23 cellular contexts compared by ENCODE assay signal in the genomic region with DNA sequence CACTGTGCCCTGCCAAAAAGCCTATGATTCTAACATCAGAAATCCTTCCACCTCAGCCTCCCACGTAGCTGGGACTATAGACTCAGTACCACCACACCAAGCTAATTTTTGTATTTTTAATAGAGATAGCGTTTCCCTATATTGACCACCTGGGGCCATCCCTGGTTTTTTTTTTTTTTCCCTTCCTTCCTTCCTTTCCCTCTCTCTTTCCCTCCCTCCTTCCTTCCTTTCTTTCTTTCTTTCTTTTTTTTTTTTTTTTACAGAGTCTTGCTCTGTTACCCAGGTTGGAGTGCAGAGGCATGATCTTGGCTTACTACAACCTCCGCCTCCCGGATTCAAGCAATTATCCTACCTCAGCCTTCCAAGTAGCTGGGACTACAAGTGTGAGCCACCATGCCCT. TPM values are rescaled to one million over a fixed set of nuclear protein-coding genes. Genes with fewer than 3 reads are reported as not detected.
DNase-seq lines count a peak whose midpoint lies in the region; ATAC-seq and TF ChIP-seq lines count a peak whose summit lies in the region.
"Had no signal": no experiment of that assay in that cellular context is flagged by ENCODE, and none has a peak within 500 bp of the region (broad histone marks: within the 10 kb centered on the region; RNA-seq: fewer than 3 reads in every experiment).

No MANE protein-coding gene starts in this region.

- dilution Hi-C loops in IMR-90 (cut with HindIII; ENCODE audit: low sequenced_read_pairs, unreplicated experiment) = no loop called here

- H3K23ac ChIP-seq in IMR-90 (ENCODE audit: low read depth, low read length) (no peak overlapping the region), neuronal stem cell (ENCODE audit: low read depth, low read length, poor library complexity) (no peak overlapping the region)

- peak overlapping the region; percentile 100 for H3K27ac Mint-ChIP-seq in activated T-helper 17 cell treated with anti-CD3 and anti-CD28 coated beads, Interleukin-2, amount 50 U/mL, for 72 hours
- H3K27ac Mint-ChIP-seq: activated CD4-positive, alpha-beta memory T cell treated with anti-CD3 and anti-CD28 coated beads, Interleukin-2, amount 10 ng/mL, durations not matched to agents 7 days and 5 days had no signal

- H3K4me1 ChIP-seq in DND-41 (ENCODE audit: insufficient read depth, low read length) (peaks cover 36% of the 10 kb centered on the region), IMR-90 (ENCODE audit: control insufficient read depth, insufficient read depth, low read length) (peaks cover 10% of the 10 kb centered on the region), neuronal stem cell (ENCODE audit: control insufficient read depth in 2 of 2, insufficient read depth in 1 of 2, low read depth in 1 of 2, low read length in 2 of 2) (peaks cover 7 to 9% of the 10 kb centered on the region in 2 donors)

- peaks cover 44% of the 10 kb centered on the region for H3K36me3 Mint-ChIP-seq in activated T-helper 17 cell treated with anti-CD3 and anti-CD28 coated beads, Interleukin-2, amount 50 U/mL, for 72 hours (ENCODE audit: low read depth)

- no peak overlapping the region for H2BK120ac ChIP-seq in IMR-90 (ENCODE audit: low read depth, low read length)
- H2BK120ac ChIP-seq in neuronal stem cell (ENCODE audit: low read depth, low read length) = no peak overlapping the region

- H4K8ac ChIP-seq in IMR-90 (ENCODE audit: low read depth in 2 of 2, low read length in 2 of 2) (peak overlapping the region; percentile 54 to 98; a peak in 3 of 4 replicates), neuronal stem cell (ENCODE audit: low read depth, low read length) (no peak overlapping the region)

- peak overlapping the region; percentile 92 for H2AK5ac ChIP-seq in IMR-90 (ENCODE audit: low read depth, low read length)
- H2AK5ac ChIP-seq in neuronal stem cell (ENCODE audit: low read depth, low read length) = no peak overlapping the region

- DNase-seq in DND-41 = no peak
- DNase-seq in IMR-90 = no peak
- no peak for DNase-seq in neuronal stem cell (ENCODE audit: low spot score)
- DNase-seq in H4 (ENCODE audit: low spot score) = no peak
- DNase-seq in DMS 273 treated with DMSO at 0.1 percent for 48 hours (lab: John Stamatoyannopoulos, UW) = no peak
- DNase-seq in NCI-H1092 (lab: John Stamatoyannopoulos, UW) = no peak
- DNase-seq: activated CD4-positive, alpha-beta memory T cell treated with anti-CD3 and anti-CD28 coated beads, Interleukin-2, amount 10 ng/mL, durations not matched to agents 7 days and 5 days; activated CD4-positive, alpha-beta T cell treated with anti-CD3 and anti-CD28 coated beads for 1 hour; activated gamma-delta T cell; body of pancreas; EL; midbrain; naive thymus-derived CD4-positive, alpha-beta T cell; NCI-H2029 treated with DMSO at 0.1 percent for 48 hours; NCI-H526 treated with DMSO at 0.1 percent for 48 hours; retina; stimulated activated CD4-positive, alpha-beta T cell treated with anti-CD3 and anti-CD28 coated beads, Interleukin-1b, Interleukin-23, amount 100 ng/mL, for 48 hours; upper lobe of left lung had no signal

- H3K27ac ChIP-seq in DND-41 (ENCODE audit: low read length) (no peak overlapping the region), IMR-90 (ENCODE audit: insufficient read depth, low read length) (no peak overlapping the region), neuronal stem cell (replicated peaks; ENCODE audit: low read length) (no peak overlapping the region)

- BruUV-seq in IMR-90 (replicated peaks; lab: Mats Ljungman, UMichigan) = no TSS peak

- H4K91ac ChIP-seq in IMR-90 (ENCODE audit: insufficient read depth, low read depth, low read length) = no peak overlapping the region
- H4K91ac ChIP-seq in neuronal stem cell (ENCODE audit: low read depth, low read length, poor library complexity) = no peak overlapping the region

- TF ChIP-seq POLR2A in IMR-90 (IDR thresholded peaks at IDR 0.05; ENCODE audit: low read depth, low read length) = no peak

- H3K9ac ChIP-seq in DND-41 (ENCODE audit: low read depth, low read length) (no peak overlapping the region), IMR-90 (ENCODE audit: low read depth, low read length) (no peak overlapping the region), neuronal stem cell (ENCODE audit: low read depth, low read length, poor library complexity) (no peak overlapping the region)

- peaks cover 0 to 25% of the 10 kb centered on the region in 2 experiments; a peak in 2 of 4 replicates for H3K79me1 ChIP-seq in IMR-90 (ENCODE audit: low read depth in 1 of 2, low read length in 2 of 2)
- peaks cover 3% of the 10 kb centered on the region for H3K79me1 ChIP-seq in neuronal stem cell (ENCODE audit: low read depth, low read length)

- CTCF ChIA-PET in IMR-90 (lab: Yijun Ruan, JAX) = no interaction called here

- H2AK9ac ChIP-seq in IMR-90 (replicated peaks; ENCODE audit: low read depth, low read length, poor library complexity) = peak overlapping the region; percentile 46

- no peak overlapping the region for H3K4me3 Mint-ChIP-seq in activated T-helper 17 cell treated with anti-CD3 and anti-CD28 coated beads, Interleukin-2, amount 50 U/mL, for 72 hours
- H3K4me3 Mint-ChIP-seq: CD14-positive monocyte had no signal

- no peaks in the 10 kb centered on the region for H3K27me3 Mint-ChIP-seq in activated T-helper 17 cell treated with anti-CD3 and anti-CD28 coated beads, Interleukin-2, amount 50 U/mL, for 72 hours
- H3K27me3 Mint-ChIP-seq: activated CD4-positive, alpha-beta memory T cell treated with anti-CD3 and anti-CD28 coated beads, Interleukin-2, amount 10 ng/mL, durations not matched to agents 7 days and 5 days had no signal

- H2BK12ac ChIP-seq in neuronal stem cell (ENCODE audit: low read length) = no peak overlapping the region

- in situ Hi-C loops in IMR-90 (cut with MboI; ENCODE audit: low sequenced_read_pairs) = loop anchor here (5.0 to 10.0 kb wide), 2 partner anchors 47 to 115 kb away; partner anchors contain the start of gene NPAS1

- H3K79me2 ChIP-seq in DND-41 (ENCODE audit: insufficient read depth, low read length) = peaks cover 42% of the 10 kb centered on the region

- no peak for TF ChIP-seq CTCF in DND-41 (IDR thresholded peaks at IDR 0.05; ENCODE audit: borderline replicate concordance, extremely low read depth, low read length, poor library complexity, severe bottlenecking)
- no peak for TF ChIP-seq CTCF in IMR-90 (conservative IDR thresholded peaks at IDR 0.05; ENCODE audit: low read depth, low read length)

- H3K18ac ChIP-seq in IMR-90 (ENCODE audit: low read depth, low read length) = no peak overlapping the region
- no peak overlapping the region for H3K18ac ChIP-seq in neuronal stem cell (ENCODE audit: low read length)

- WGBS in IMR-90 (ENCODE audit: extremely low coverage in 2 of 2, insufficient read length in 1 of 2), 2 experiments = 100% methylated on average over 2 of the region's 4 CpGs; no CpG with 5 or more reads in 1 of the 2 experiments
- no CpG with 5 or more reads among the region's 4 CpGs for WGBS in neuronal stem cell (ENCODE audit: extremely low coverage in 2 of 2, insufficient read length in 2 of 2, insufficient replicate concordance in 1 of 2), 2 donors

- H3K36me3 ChIP-seq in DND-41 (ENCODE audit: insufficient read depth, low read length) (peaks cover 32% of the 10 kb centered on the region), IMR-90 (ENCODE audit: control insufficient read depth, insufficient read depth, low read length) (peaks cover 1% of the 10 kb centered on the region; the same call in 1 of the 2 replicates), neuronal stem cell (replicated peaks in 1 of 2; ENCODE audit: control insufficient read depth in 2 of 2, insufficient read depth in 2 of 2, low read length in 2 of 2) (peaks cover 2 to 25% of the 10 kb centered on the region in 2 donors)
- H3K36me3 ChIP-seq: ovary, upper lobe of left lung had no signal

- H3K27me3 ChIP-seq in DND-41 (ENCODE audit: insufficient read depth, low read length, poor library complexity) (no peaks in the 10 kb centered on the region), IMR-90 (ENCODE audit: control insufficient read depth, insufficient read depth, low read length) (no peaks in the 10 kb centered on the region), neuronal stem cell (ENCODE audit: control insufficient read depth in 3 of 3, insufficient read depth in 3 of 3, low read depth in 1 of 3, low read length in 3 of 3) (no peaks in the 10 kb centered on the region)
- H3K27me3 ChIP-seq: body of pancreas, ovary, SJSA1, upper lobe of left lung had no signal

- H3K14ac ChIP-seq in IMR-90 (replicated peaks; ENCODE audit: low read depth, low read length) (no peak overlapping the region), neuronal stem cell (ENCODE audit: low read length) (no peak overlapping the region)

- H4K20me1 ChIP-seq in DND-41 (ENCODE audit: insufficient read depth, low read length) = peaks cover 30% of the 10 kb centered on the region
- H4K20me1 ChIP-seq in IMR-90 (ENCODE audit: insufficient read depth, low read length) = peaks cover 33% of the 10 kb centered on the region

- H2BK15ac ChIP-seq in IMR-90 (ENCODE audit: low read depth, low read length) (peak overlapping the region; percentile 53; the same call in 1 of the 3 replicates), neuronal stem cell (ENCODE audit: low read length) (no peak overlapping the region)

- H3K56ac ChIP-seq in IMR-90 (ENCODE audit: extremely low read depth, insufficient read depth, low read length) = no peak overlapping the region

- H2BK5ac ChIP-seq in IMR-90 (ENCODE audit: low read depth, low read length, poor library complexity, severe bottlenecking) = no peak overlapping the region
- H2BK5ac ChIP-seq in neuronal stem cell (ENCODE audit: low read length) = no peak overlapping the region

- H3K4me2 ChIP-seq in DND-41 (ENCODE audit: insufficient read depth, low read length) (no peak overlapping the region), IMR-90 (ENCODE audit: low read depth, low read length) (no peak overlapping the region), neuronal stem cell (ENCODE audit: insufficient read depth, low read length, poor library complexity, severe bottlenecking) (no peak overlapping the region)
- H3K4me2 ChIP-seq: smooth muscle cell had no signal

- ATAC-seq in DND-41 (ENCODE audit: insufficient read depth, low read depth) (no peak), IMR-90 (ENCODE audit: low read depth) (no peak)
- no peak for ATAC-seq in activated T-helper 17 cell treated with anti-CD3 and anti-CD28 coated beads, Interleukin-2, amount 50 U/mL, for 72 hours (replicated peaks)
- ATAC-seq: body of pancreas; naive thymus-derived CD4-positive, alpha-beta T cell had no signal

- peaks cover 4% of the 10 kb centered on the region for H3K9me1 ChIP-seq in IMR-90 (ENCODE audit: insufficient read depth, low read length)

- POLR2A ChIA-PET in IMR-90 (lab: Charles Lee; ENCODE audit: unreplicated experiment) = no interaction called here

- H3K4ac ChIP-seq in IMR-90 (ENCODE audit: low read depth, low read length) (peak overlapping the region; percentile 34; the same call in 1 of the 2 replicates), neuronal stem cell (ENCODE audit: low read length) (no peak overlapping the region)

- H2AFZ ChIP-seq in DND-41 (ENCODE audit: low read depth, low read length) = peak overlapping the region; percentile 68; the same call in 1 of the 2 replicates
- H2AFZ ChIP-seq in IMR-90 (replicated peaks; ENCODE audit: low read length, poor library complexity) = no peak overlapping the region
- peak overlapping the region; percentile 87 for H2AFZ ChIP-seq in neuronal stem cell (ENCODE audit: low read length)

- H3K4me3 ChIP-seq in DND-41 (ENCODE audit: low read depth in 1 of 2, low read length in 2 of 2) (no peak overlapping the region), IMR-90 (ENCODE audit: insufficient read depth, low read depth, low read length) (no peak overlapping the region), neuronal stem cell (ENCODE audit: low read length in 2 of 2) (no peak overlapping the region)
- H3K4me3 ChIP-seq: body of pancreas, ovary, SJSA1 had no signal

- no peak for TF ChIP-seq RAD21 in IMR-90 (IDR thresholded peaks at IDR 0.05; ENCODE audit: low read length)

- H3K9me3 ChIP-seq in DND-41 (ENCODE audit: insufficient read depth, low read length, severe bottlenecking) = no peaks in the 10 kb centered on the region
- H3K9me3 ChIP-seq in IMR-90 (ENCODE audit: control insufficient read depth, insufficient read depth, low read length) = no peaks in the 10 kb centered on the region
- peaks cover 0 to 4% of the 10 kb centered on the region in 2 donors for H3K9me3 ChIP-seq in neuronal stem cell (replicated peaks in 1 of 2; ENCODE audit: control insufficient read depth in 2 of 2, insufficient read depth in 1 of 2, low read depth in 1 of 2, low read length in 2 of 2)
- H3K9me3 ChIP-seq: body of pancreas, ovary, SJSA1, upper lobe of left lung had no signal

- no peak overlapping the region; the same call in 1 of the 2 replicates for H2BK20ac ChIP-seq in IMR-90 (ENCODE audit: low read depth, low read length)

- peaks cover 25% of the 10 kb centered on the region for H3K4me1 Mint-ChIP-seq in activated T-helper 17 cell treated with anti-CD3 and anti-CD28 coated beads, Interleukin-2, amount 50 U/mL, for 72 hours

- H3K9me3 Mint-ChIP-seq in activated T-helper 17 cell treated with anti-CD3 and anti-CD28 coated beads, Interleukin-2, amount 50 U/mL, for 72 hours = peaks cover 4% of the 10 kb centered on the region

- intact Hi-C loops in IMR-90 (cut with micrococcal nuclease) = no loop called here

- no peak overlapping the region for H4K5ac ChIP-seq in IMR-90 (ENCODE audit: low read depth, low read length)

RNA-seq across cellular contexts. Expression of gene SAE1, which starts 1.1 kb away (rescaled TPM):
- 184 and 192 TPM in 2 replicates for total RNA-seq in IMR-90 (2012; rRNA removed)
- polyA plus RNA-seq in IMR-90 (2012; rRNA removed) = 137 and 165 TPM in 2 replicates
- polyA plus RNA-seq in IMR-90 (2012; cell fraction: cytosol; rRNA removed) = 96.8 and 106 TPM in 2 replicates
- 45.0 and 63.3 TPM in 2 replicates for polyA plus RNA-seq in IMR-90 (2012; cell fraction: nucleus; rRNA removed; ENCODE audit: low replicate concordance)
- 100 to 1,000 TPM; 151 to 184 TPM for total RNA-seq in activated T-helper 17 cell treated with anti-CD3 and anti-CD28 coated beads, Interleukin-2, amount 50 U/mL, for 72 hours
- 238 TPM for polyA plus RNA-seq in neuronal stem cell (2013, experiment 1 of 2)
- 232 TPM for polyA plus RNA-seq in neuronal stem cell (2013, experiment 2 of 2)
- 362 and 397 TPM in 2 replicates for total RNA-seq in H4 (2014; rRNA removed; shearing (Covaris generic))

RNA-seq across cellular contexts. Expression of gene ZC3H4, which starts 16.0 kb away (rescaled TPM):
- 3.9 and 5.3 TPM in 2 replicates for total RNA-seq in IMR-90 (2012; rRNA removed)
- 8.9 and 9.3 TPM in 2 replicates for polyA plus RNA-seq in IMR-90 (2012; rRNA removed)
- polyA plus RNA-seq in IMR-90 (2012; cell fraction: cytosol; rRNA removed) = 5.1 and 5.9 TPM in 2 replicates
- 8.7 and 14.9 TPM in 2 replicates for polyA plus RNA-seq in IMR-90 (2012; cell fraction: nucleus; rRNA removed; ENCODE audit: low replicate concordance)
- total RNA-seq in activated T-helper 17 cell treated with anti-CD3 and anti-CD28 coated beads, Interleukin-2, amount 50 U/mL, for 72 hours = 100 to 1,000 TPM; 117 to 166 TPM
- polyA plus RNA-seq in neuronal stem cell (2013, experiment 1 of 2) = 19.2 TPM
- polyA plus RNA-seq in neuronal stem cell (2013, experiment 2 of 2) = 19.1 TPM
- 6.3 and 7.6 TPM in 2 replicates for total RNA-seq in H4 (2014; rRNA removed; shearing (Covaris generic))

Comparison
In these comparisons a context has a peak if more than half of its experiments do, and no peak if none do; other contexts are left out.
1. RNA of gene ZC3H4, which starts 16.0 kb away (total RNA-seq): 117 to 166 TPM in activated T-helper 17 cell treated with anti-CD3 and anti-CD28 coated beads, Interleukin-2, amount 50 U/mL, for 72 hours; 6.3 to 7.6 TPM in H4 and 3.9 to 5.3 TPM in IMR-90; every median in the first group is over 10 times any median in the second.